In the genomic region with DNA sequence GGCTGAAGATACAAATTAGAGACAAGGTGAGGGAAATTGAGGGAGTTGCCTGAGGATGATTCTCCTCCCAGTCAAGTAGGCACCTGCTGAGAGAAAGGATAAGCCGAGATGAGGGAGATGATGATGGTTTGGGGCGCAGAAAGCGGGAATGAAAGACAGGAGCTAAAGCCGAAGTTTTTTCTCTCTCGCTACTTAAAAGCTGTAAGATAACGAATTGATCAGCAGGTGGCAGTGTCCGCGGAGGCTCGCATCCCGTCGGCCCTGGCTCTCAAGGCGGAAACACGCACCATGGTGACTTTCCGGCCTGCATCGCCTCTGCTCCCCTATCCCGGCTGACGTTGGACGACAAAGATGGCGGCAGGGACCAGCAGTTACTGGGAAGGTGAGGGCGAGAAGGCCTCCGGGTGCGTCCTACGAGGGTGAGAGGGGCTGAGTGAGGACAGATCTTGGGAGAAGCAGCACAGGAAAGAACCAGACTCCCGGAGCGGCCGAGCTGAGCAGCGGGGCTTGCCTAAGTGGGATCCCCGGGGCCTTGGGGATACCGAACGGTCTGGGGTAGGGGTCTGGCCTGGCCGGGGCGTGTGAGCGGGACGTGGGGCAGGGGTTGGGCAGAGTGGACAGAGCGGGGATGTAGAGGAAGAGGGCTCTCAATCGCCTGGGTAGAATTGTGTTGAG, we compare ENCODE assay signal across 1 cellular context.
TF ChIP-seq lines count a peak whose summit lies in the region.

A gene (plus strand): TSS at position 326 of the 675 bp plus-strand sequence. CDS start 26 bp downstream, at position 352.

TF ChIP-seq in K562, 482 proteins besides CTCF, POLR2A, EP300 and RAD21 (continued from another document and continues in another):
- TF ChIP-seq, protein P1, sequence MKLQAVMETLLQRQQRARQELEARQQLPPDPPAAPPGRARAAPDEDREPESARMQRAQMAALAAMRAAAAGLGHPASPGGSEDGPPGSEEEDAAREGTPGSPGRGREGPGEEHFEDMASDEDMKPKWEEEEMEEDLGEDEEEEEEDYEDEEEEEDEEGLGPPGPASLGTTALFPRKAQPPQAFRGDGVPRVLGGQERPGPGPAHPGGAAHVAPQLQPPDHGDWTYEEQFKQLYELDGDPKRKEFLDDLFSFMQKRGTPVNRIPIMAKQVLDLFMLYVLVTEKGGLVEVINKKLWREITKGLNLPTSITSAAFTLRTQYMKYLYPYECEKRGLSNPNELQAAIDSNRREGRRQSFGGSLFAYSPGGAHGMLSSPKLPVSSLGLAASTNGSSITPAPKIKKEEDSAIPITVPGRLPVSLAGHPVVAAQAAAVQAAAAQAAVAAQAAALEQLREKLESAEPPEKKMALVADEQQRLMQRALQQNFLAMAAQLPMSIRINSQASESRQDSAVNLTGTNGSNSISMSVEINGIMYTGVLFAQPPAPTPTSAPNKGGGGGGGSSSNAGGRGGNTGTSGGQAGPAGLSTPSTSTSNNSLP (IDR thresholded peaks at IDR 0.05; ENCODE audit: borderline replicate concordance, low read depth, low read length) = no peak
- TF ChIP-seq ELF4 (CRISPR knock-in tag; IDR thresholded peaks at IDR 0.05) = peak; percentile 43; the same call in 1 of the 2 replicates
- peak; percentile 96 for TF ChIP-seq POLR2B (IDR thresholded peaks at IDR 0.05; ENCODE audit: low read depth, partially characterized antibody)
- peak; percentile 70 for TF ChIP-seq HMGN3 (IDR thresholded peaks at IDR 0.05; ENCODE audit: borderline replicate concordance, extremely low read depth, insufficient read length, low read depth, low read length)
- TF ChIP-seq, protein P2, sequence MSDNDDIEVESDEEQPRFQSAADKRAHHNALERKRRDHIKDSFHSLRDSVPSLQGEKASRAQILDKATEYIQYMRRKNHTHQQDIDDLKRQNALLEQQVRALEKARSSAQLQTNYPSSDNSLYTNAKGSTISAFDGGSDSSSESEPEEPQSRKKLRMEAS (CRISPR knock-in tag; IDR thresholded peaks at IDR 0.05) = peak; percentile 40; the same call in 1 of the 2 replicates
- TF ChIP-seq, protein P3, sequence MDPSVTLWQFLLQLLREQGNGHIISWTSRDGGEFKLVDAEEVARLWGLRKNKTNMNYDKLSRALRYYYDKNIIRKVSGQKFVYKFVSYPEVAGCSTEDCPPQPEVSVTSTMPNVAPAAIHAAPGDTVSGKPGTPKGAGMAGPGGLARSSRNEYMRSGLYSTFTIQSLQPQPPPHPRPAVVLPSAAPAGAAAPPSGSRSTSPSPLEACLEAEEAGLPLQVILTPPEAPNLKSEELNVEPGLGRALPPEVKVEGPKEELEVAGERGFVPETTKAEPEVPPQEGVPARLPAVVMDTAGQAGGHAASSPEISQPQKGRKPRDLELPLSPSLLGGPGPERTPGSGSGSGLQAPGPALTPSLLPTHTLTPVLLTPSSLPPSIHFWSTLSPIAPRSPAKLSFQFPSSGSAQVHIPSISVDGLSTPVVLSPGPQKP (CRISPR knock-in tag; IDR thresholded peaks at IDR 0.05) = no peak
- peak; percentile 81; the same call in 1 of the 2 replicates for TF ChIP-seq OTX1 (CRISPR knock-in tag; IDR thresholded peaks at IDR 0.05)
- TF ChIP-seq, protein P4, sequence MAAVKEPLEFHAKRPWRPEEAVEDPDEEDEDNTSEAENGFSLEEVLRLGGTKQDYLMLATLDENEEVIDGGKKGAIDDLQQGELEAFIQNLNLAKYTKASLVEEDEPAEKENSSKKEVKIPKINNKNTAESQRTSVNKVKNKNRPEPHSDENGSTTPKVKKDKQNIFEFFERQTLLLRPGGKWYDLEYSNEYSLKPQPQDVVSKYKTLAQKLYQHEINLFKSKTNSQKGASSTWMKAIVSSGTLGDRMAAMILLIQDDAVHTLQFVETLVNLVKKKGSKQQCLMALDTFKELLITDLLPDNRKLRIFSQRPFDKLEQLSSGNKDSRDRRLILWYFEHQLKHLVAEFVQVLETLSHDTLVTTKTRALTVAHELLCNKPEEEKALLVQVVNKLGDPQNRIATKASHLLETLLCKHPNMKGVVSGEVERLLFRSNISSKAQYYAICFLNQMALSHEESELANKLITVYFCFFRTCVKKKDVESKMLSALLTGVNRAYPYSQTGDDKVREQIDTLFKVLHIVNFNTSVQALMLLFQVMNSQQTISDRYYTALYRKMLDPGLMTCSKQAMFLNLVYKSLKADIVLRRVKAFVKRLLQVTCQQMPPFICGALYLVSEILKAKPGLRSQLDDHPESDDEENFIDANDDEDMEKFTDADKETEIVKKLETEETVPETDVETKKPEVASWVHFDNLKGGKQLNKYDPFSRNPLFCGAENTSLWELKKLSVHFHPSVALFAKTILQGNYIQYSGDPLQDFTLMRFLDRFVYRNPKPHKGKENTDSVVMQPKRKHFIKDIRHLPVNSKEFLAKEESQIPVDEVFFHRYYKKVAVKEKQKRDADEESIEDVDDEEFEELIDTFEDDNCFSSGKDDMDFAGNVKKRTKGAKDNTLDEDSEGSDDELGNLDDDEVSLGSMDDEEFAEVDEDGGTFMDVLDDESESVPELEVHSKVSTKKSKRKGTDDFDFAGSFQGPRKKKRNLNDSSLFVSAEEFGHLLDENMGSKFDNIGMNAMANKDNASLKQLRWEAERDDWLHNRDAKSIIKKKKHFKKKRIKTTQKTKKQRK (IDR thresholded peaks at IDR 0.05; ENCODE audit: borderline replicate concordance, low read depth, low read length) = no peak
- TF ChIP-seq RBM34 (IDR thresholded peaks at IDR 0.05; ENCODE audit: borderline replicate concordance, insufficient read depth, low read length) = no peak
- TF ChIP-seq KLF13 (tag; IDR thresholded peaks at IDR 0.05; ENCODE audit: borderline replicate concordance, low read depth) = no peak
- TF ChIP-seq STAT5A (IDR thresholded peaks at IDR 0.05; ENCODE audit: borderline replicate concordance, low read length) = no peak; the same call in 1 of the 2 replicates
- TF ChIP-seq SIN3A (IDR thresholded peaks at IDR 0.05; ENCODE audit: borderline replicate concordance in 2 of 2, control insufficient read depth in 1 of 2, low read depth in 2 of 2, low read length in 2 of 2) = peak in 1 of 2 experiments; percentile 17; a peak in 2 of 4 replicates
- TF ChIP-seq, protein P5, sequence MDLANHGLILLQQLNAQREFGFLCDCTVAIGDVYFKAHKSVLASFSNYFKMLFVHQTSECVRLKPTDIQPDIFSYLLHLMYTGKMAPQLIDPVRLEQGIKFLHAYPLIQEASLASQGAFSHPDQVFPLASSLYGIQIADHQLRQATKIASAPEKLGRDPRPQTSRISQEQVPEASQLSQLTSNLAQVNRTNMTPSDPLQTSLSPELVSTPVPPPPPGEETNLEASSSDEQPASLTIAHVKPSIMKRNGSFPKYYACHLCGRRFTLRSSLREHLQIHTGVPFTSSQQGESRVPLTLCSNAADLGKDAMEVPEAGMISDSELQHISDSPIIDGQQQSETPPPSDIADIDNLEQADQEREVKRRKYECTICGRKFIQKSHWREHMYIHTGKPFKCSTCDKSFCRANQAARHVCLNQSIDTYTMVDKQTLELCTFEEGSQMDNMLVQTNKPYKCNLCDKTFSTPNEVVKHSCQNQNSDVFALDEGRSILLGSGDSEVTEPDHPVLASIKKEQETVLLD (IDR thresholded peaks at IDR 0.05) = no peak; the same call in 1 of the 2 replicates
- TF ChIP-seq, protein P6, sequence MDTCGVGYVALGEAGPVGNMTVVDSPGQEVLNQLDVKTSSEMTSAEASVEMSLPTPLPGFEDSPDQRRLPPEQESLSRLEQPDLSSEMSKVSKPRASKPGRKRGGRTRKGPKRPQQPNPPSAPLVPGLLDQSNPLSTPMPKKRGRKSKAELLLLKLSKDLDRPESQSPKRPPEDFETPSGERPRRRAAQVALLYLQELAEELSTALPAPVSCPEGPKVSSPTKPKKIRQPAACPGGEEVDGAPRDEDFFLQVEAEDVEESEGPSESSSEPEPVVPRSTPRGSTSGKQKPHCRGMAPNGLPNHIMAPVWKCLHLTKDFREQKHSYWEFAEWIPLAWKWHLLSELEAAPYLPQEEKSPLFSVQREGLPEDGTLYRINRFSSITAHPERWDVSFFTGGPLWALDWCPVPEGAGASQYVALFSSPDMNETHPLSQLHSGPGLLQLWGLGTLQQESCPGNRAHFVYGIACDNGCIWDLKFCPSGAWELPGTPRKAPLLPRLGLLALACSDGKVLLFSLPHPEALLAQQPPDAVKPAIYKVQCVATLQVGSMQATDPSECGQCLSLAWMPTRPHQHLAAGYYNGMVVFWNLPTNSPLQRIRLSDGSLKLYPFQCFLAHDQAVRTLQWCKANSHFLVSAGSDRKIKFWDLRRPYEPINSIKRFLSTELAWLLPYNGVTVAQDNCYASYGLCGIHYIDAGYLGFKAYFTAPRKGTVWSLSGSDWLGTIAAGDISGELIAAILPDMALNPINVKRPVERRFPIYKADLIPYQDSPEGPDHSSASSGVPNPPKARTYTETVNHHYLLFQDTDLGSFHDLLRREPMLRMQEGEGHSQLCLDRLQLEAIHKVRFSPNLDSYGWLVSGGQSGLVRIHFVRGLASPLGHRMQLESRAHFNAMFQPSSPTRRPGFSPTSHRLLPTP (IDR thresholded peaks at IDR 0.05; ENCODE audit: borderline replicate concordance, extremely low read depth, insufficient read length) = no peak
- TF ChIP-seq, protein P7, sequence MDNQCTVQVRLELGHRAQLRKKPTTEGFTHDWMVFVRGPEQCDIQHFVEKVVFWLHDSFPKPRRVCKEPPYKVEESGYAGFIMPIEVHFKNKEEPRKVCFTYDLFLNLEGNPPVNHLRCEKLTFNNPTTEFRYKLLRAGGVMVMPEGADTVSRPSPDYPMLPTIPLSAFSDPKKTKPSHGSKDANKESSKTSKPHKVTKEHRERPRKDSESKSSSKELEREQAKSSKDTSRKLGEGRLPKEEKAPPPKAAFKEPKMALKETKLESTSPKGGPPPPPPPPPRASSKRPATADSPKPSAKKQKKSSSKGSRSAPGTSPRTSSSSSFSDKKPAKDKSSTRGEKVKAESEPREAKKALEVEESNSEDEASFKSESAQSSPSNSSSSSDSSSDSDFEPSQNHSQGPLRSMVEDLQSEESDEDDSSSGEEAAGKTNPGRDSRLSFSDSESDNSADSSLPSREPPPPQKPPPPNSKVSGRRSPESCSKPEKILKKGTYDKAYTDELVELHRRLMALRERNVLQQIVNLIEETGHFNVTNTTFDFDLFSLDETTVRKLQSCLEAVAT (IDR thresholded peaks at IDR 0.05) = no peak
- TF ChIP-seq, protein P8, sequence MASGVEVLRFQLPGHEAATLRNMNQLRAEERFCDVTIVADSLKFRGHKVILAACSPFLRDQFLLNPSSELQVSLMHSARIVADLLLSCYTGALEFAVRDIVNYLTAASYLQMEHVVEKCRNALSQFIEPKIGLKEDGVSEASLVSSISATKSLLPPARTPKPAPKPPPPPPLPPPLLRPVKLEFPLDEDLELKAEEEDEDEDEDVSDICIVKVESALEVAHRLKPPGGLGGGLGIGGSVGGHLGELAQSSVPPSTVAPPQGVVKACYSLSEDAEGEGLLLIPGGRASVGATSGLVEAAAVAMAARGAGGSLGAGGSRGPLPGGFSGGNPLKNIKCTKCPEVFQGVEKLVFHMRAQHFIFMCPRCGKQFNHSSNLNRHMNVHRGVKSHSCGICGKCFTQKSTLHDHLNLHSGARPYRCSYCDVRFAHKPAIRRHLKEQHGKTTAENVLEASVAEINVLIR (CRISPR knock-in tag; IDR thresholded peaks at IDR 0.05) = 0 out of 2 replicates have a peak, but pooled peaks have one; percentile 45
- no peak for TF ChIP-seq CAMTA2 (CRISPR knock-in tag; conservative IDR thresholded peaks at IDR 0.05)
- no peak for TF ChIP-seq XRCC3 (IDR thresholded peaks at IDR 0.05)
- 0 out of 2 replicates have a peak, but pooled peaks have one; percentile 30 for TF ChIP-seq SREBF1 (IDR thresholded peaks at IDR 0.05; ENCODE audit: borderline replicate concordance, low read depth, low read length)
- 0 out of 2 replicates have a peak, but pooled peaks have one; percentile 3 for TF ChIP-seq NCOA1 (IDR thresholded peaks at IDR 0.05; ENCODE audit: low read depth)
- TF ChIP-seq KLF1 (tag; IDR thresholded peaks at IDR 0.05) = no peak
- TF ChIP-seq HDAC8 (tag; IDR thresholded peaks at IDR 0.05) = 0 out of 2 replicates have a peak, but pooled peaks have one; percentile 12
- TF ChIP-seq ZNF76 (CRISPR knock-in tag; IDR thresholded peaks at IDR 0.05; ENCODE audit: borderline replicate concordance) = no peak
- TF ChIP-seq, protein P9, sequence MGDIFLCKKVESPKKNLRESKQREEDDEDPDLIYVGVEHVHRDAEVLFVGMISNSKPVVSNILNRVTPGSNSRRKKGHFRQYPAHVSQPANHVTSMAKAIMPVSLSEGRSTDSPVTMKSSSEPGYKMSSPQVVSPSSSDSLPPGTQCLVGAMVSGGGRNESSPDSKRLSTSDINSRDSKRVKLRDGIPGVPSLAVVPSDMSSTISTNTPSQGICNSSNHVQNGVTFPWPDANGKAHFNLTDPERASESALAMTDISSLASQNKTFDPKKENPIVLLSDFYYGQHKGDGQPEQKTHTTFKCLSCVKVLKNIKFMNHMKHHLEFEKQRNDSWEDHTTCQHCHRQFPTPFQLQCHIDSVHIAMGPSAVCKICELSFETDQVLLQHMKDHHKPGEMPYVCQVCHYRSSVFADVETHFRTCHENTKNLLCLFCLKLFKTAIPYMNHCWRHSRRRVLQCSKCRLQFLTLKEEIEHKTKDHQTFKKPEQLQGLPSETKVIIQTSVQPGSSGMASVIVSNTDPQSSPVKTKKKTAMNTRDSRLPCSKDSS (IDR thresholded peaks at IDR 0.05; ENCODE audit: low read depth, partially characterized antibody) = no peak
- TF ChIP-seq, protein P10, sequence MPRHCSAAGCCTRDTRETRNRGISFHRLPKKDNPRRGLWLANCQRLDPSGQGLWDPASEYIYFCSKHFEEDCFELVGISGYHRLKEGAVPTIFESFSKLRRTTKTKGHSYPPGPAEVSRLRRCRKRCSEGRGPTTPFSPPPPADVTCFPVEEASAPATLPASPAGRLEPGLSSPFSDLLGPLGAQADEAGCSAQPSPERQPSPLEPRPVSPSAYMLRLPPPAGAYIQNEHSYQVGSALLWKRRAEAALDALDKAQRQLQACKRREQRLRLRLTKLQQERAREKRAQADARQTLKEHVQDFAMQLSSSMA (CRISPR knock-in tag; IDR thresholded peaks at IDR 0.05) = no peak
- TF ChIP-seq TFAM (CRISPR knock-in tag; conservative IDR thresholded peaks at IDR 0.05) = no peak
- TF ChIP-seq U2AF2 (optimal IDR thresholded peaks at IDR 0.05; ENCODE audit: low read depth, low read length) = no peak
- peak; percentile 55; the same call in 1 of the 2 replicates for TF ChIP-seq TOE1 (IDR thresholded peaks at IDR 0.05; ENCODE audit: borderline replicate concordance)
- no peak for TF ChIP-seq TOE1 (CRISPR knock-in tag; IDR thresholded peaks at IDR 0.05; ENCODE audit: borderline replicate concordance, low read depth)
- no peak for TF ChIP-seq EZH2 (IDR thresholded peaks at IDR 0.05; ENCODE audit: borderline replicate concordance, low read depth, low read length)
- no peak for TF ChIP-seq ZKSCAN3 (CRISPR knock-in tag; IDR thresholded peaks at IDR 0.05)
- TF ChIP-seq, protein P11, sequence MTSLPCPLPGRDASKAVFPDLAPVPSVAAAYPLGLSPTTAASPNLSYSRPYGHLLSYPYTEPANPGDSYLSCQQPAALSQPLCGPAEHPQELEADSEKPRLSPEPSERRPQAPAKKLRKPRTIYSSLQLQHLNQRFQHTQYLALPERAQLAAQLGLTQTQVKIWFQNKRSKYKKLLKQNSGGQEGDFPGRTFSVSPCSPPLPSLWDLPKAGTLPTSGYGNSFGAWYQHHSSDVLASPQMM (CRISPR knock-in tag; IDR thresholded peaks at IDR 0.05) = no peak
